In the genomic region with DNA sequence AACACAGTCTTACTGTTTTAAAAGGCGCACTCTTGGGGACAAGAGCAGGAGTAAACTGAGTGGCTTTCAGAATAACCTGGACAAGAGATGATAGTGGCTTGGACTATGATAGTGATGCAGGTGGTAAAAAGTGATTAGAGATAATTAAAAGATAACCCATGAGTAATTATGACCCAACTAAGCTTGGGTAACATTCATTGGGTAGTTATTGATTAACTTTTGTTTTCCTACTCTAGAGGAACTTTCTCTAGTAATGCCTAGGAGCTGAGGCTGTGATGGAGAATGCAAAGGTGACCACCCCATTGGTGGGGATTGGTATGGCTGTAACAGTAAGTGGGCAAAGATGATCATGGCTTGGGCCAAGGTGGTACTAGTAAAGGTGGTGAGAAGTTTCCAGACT, we compare ENCODE assay signal across 31 cellular contexts.
"Had no signal": no experiment of that assay in that cellular context is flagged by ENCODE, and none has a peak within 500 bp of the region (broad histone marks: within the 10 kb centered on the region; RNA-seq: fewer than 3 reads in every experiment).

No MANE protein-coding gene starts in this region.

- H3K9me3 ChIP-seq: neutrophil, ovary, prostate gland, right lobe of liver, sigmoid colon, spleen, suprapubic skin, testis, tibial artery, transverse colon, upper lobe of right lung, uterus had no signal

- H3K4me1 ChIP-seq: parathyroid adenoma, prostate gland, right lobe of liver, sigmoid colon, spleen, suprapubic skin, testis, tibial artery, transverse colon, upper lobe of right lung, uterus had no signal

- ATAC-seq: naive thymus-derived CD8-positive, alpha-beta T cell; natural killer cell treated with Interleukin-12 subunit alpha and Interleukin-12 subunit beta and Interleukin-15 and Interleukin-18, amount 100 ng/mL, for 72 hours; right cardiac atrium; stimulated activated memory B cell treated with anti-CD40 and anti-IgM and Interleukin-4, amounts not matched to agents 10 μg/mL and 1 μg/mL and 100 μg/mL, for 72 hours; stimulated activated naive CD8-positive, alpha-beta T cell treated with anti-CD3 and anti-CD28 coated beads, Interleukin-15, amount 100 ng/mL, for 72 hours; stimulated activated naive CD8-positive, alpha-beta T cell treated with anti-CD3 and anti-CD28 coated beads, Interleukin-15, Interleukin-2, amounts not matched to agents 100 U/mL and 50 U/mL, for 24 hours; upper lobe of right lung had no signal

- H3K27ac ChIP-seq: neutrophil, ovary, parathyroid adenoma, prostate gland, right lobe of liver, sigmoid colon, spleen, suprapubic skin, testis, tibial artery, transverse colon, upper lobe of right lung, uterus had no signal

- H3K36me3 ChIP-seq: neutrophil, ovary, prostate gland, right lobe of liver, sigmoid colon, spleen, suprapubic skin, tibial artery, transverse colon, upper lobe of right lung, uterus had no signal

- H3K4me3 ChIP-seq: ovary, prostate gland, right lobe of liver, sigmoid colon, smooth muscle cell, spleen, suprapubic skin, testis, tibial artery, transverse colon, upper lobe of right lung, uterus had no signal

- DNase-seq: naive B cell; naive thymus-derived CD8-positive, alpha-beta T cell; nephron progenitor cell; nucleus accumbens; ovary; posterior cingulate gyrus; right cardiac atrium; right lobe of liver; sigmoid colon; spleen; stimulated activated CD4-positive, alpha-beta T cell treated with anti-CD3 and anti-CD28 coated beads, Interleukin-12 subunit alpha, Interleukin-12 subunit beta, amount 100 ng/mL, for 4 hours; stimulated activated CD4-positive, alpha-beta T cell treated with anti-CD3 and anti-CD28 coated beads, Interleukin-1b, Interleukin-23, amount 100 ng/mL, for 48 hours; stimulated activated CD4-positive, alpha-beta T cell treated with anti-CD3 and anti-CD28 coated beads, Interleukin-4, amount 100 ng/mL, for 1 hour; stimulated activated CD4-positive, alpha-beta T cell treated with anti-CD3 and anti-CD28 coated beads, Interleukin-4, amount 100 ng/mL, for 4 hours; stimulated activated CD8-positive, alpha-beta memory T cell treated with anti-CD3 and anti-CD28 coated beads, Interleukin-4, amount 100 ng/mL, for 48 hours; stimulated activated naive CD4-positive, alpha-beta T cell; stimulated activated naive CD8-positive, alpha-beta T cell treated with anti-CD3 and anti-CD28 coated beads, Interleukin-15, amount 100 ng/mL, for 72 hours; stimulated activated naive CD8-positive, alpha-beta T cell treated with anti-CD3 and anti-CD28 coated beads, Interleukin-15, Interleukin-2, amounts not matched to agents 100 U/mL and 50 U/mL, for 24 hours; substantia nigra; testis; tibial artery; transverse colon; upper lobe of right lung; uterus had no signal

- H3K27me3 ChIP-seq: neutrophil, ovary, right lobe of liver, sigmoid colon, spleen, suprapubic skin, testis, tibial artery, transverse colon, upper lobe of right lung, uterus had no signal
